ENCODE assay signal across 11 cellular contexts in genomic region chr1:53956308-53957168, GRCh38. TPM values are rescaled to one million over a fixed set of nuclear protein-coding genes. Genes with fewer than 3 reads are reported as not detected.
A peak's percentile ranks its signal among the peaks of the same experiment; 100 is the strongest.
DNase-seq lines count a peak whose midpoint lies in the region; ATAC-seq, FAIRE-seq and TF ChIP-seq lines count a peak whose summit lies in the region.
"Had no signal": no experiment of that assay in that cellular context is flagged by ENCODE, and none has a peak within 500 bp of the region (broad histone marks: within the 10 kb centered on the region; RNA-seq: fewer than 3 reads in every experiment).

No MANE protein-coding gene starts in this region.

- H2AK5ac ChIP-seq in H9 (ENCODE audit: insufficient read length, low read length), result no peak overlapping the region

- no peak overlapping the region for H4K8ac ChIP-seq in H9 (replicated peaks; ENCODE audit: insufficient read length, low read depth, low read length)

- CTCF ChIA-PET in GM12878 (lab: Yijun Ruan, JAX), result interaction anchor here (0.6 to 2.3 kb wide), 16 partner anchors 9 to 105 kb away, joined by 3 to 38 read pairs (median 3); partner anchors contain the start of genes IFT25 and LRRC42
- CTCF ChIA-PET in Calu3 (lab: Charles Lee), result interaction anchor here (0.5 to 0.8 kb wide), 2 partner anchors 10 to 13 kb away, joined by 3 to 4 read pairs; partner anchors contain the start of genes IFT25 and LRRC42

- H4K5ac ChIP-seq in H9 (ENCODE audit: insufficient read length, low read depth, low read length), result no peak overlapping the region

- no peak overlapping the region for H3K27ac ChIP-seq in H9 (ENCODE audit: insufficient read length, low read depth, low read length)
- peak overlapping the region; percentile 26 for H3K27ac ChIP-seq in GM12878 (ENCODE audit: control insufficient read depth, insufficient read depth)
- H3K27ac ChIP-seq in pancreas, result peak overlapping the region in 2 of 4 donors; percentile 7 to 40
- H3K27ac ChIP-seq in gastrocnemius medialis, result peak overlapping the region in 1 of 4 donors; percentile 13

- peak overlapping the region; percentile 3 for H3K9ac ChIP-seq in H9 (ENCODE audit: extremely low read depth, insufficient read length, low read length)
- 0 out of 2 replicates have a peak overlapping the region, but pooled peaks have one; percentile 1 for H3K9ac ChIP-seq in GM12878 (ENCODE audit: control insufficient read depth, insufficient read depth, low read length)

- no peak for TF ChIP-seq RAD21 in GM12878 (IDR thresholded peaks at IDR 0.05; ENCODE audit: insufficient read depth, low read depth, low read length)

- BruUV-seq in GM12878 (replicated peaks; lab: Mats Ljungman, UMichigan) (no TSS peak), Calu3 (replicated peaks; lab: Mats Ljungman, UMichigan) (no TSS peak)

- RAD21 ChIA-PET in GM12878 (lab: Charles Lee; ENCODE audit: unreplicated experiment), result interaction anchor here (0.7 to 2.5 kb wide), 6 partner anchors 9 to 96 kb away, joined by 4 to 16 read pairs (median 6); partner anchors contain the start of genes IFT25 and LRRC42

- H3K79me2 ChIP-seq in H9 (ENCODE audit: insufficient read depth, low read length), result no peaks in the 10 kb centered on the region
- peaks cover 2% of the 10 kb centered on the region for H3K79me2 ChIP-seq in GM12878 (ENCODE audit: control insufficient read depth, insufficient read depth, low read length)

- H3K4me1 ChIP-seq in H9 (ENCODE audit: insufficient read depth, low read length), result no peaks in the 10 kb centered on the region; the same call in 1 of the 2 replicates
- peaks cover 11% of the 10 kb centered on the region; the same call in 1 of the 2 replicates for H3K4me1 ChIP-seq in GM12878 (ENCODE audit: control insufficient read depth, insufficient read depth, low read length)
- H3K4me1 ChIP-seq in pancreas, result peaks cover 0 to 6% (median 4%) of the 10 kb centered on the region in 3 donors
- no peaks in the 10 kb centered on the region for H3K4me1 ChIP-seq in gastrocnemius medialis

- H3K56ac ChIP-seq in H9 (ENCODE audit: insufficient read length, low read depth, low read length), result no peak overlapping the region

- no peak overlapping the region for H2AFZ ChIP-seq in H9 (ENCODE audit: low read length)
- no peak overlapping the region for H2AFZ ChIP-seq in GM12878 (ENCODE audit: control insufficient read depth, low read depth, low read length)

- H3K4me2 ChIP-seq in H9 (ENCODE audit: insufficient read depth, insufficient read length, low read length) (no peak overlapping the region), GM12878 (ENCODE audit: control insufficient read depth, insufficient read depth) (peak overlapping the region; percentile 26; the same call in 1 of the 2 replicates)

- H3K27ac Mint-ChIP-seq in H9 (peak overlapping the region; percentile 15 to 40 (median 37); a peak in 4 of 7 replicates), Calu3 (ENCODE audit: unreplicated experiment) (no peak overlapping the region)
- H3K27ac Mint-ChIP-seq: IgD-negative memory B cell had no signal

- H2BK20ac ChIP-seq in H9 (ENCODE audit: low read depth, low read length, poor library complexity, severe bottlenecking), result no peak overlapping the region

- H3K4me3 Mint-ChIP-seq in H9 (no peak overlapping the region), Calu3 (ENCODE audit: low read depth, unreplicated experiment) (no peak overlapping the region)
- H3K4me3 Mint-ChIP-seq: IgD-negative memory B cell had no signal

- H2BK5ac ChIP-seq in H9 (ENCODE audit: insufficient read length, low read length), result no peak overlapping the region

- intact Hi-C loops in GM12878 (cut with micrococcal nuclease; ENCODE audit: unreplicated experiment), result loop anchor here (10.0 kb wide), 1 partner anchor 472 kb away; no protein-coding TSS in a partner anchor
- intact Hi-C loops in pancreas (cut with DNase I), result no loop called here
- intact Hi-C loops in gastrocnemius medialis (cut with DNase I; ENCODE audit: low total_unique reads), result no loop called here
- intact Hi-C loops in Calu3 (cut with micrococcal nuclease; ENCODE audit: unreplicated experiment), result no loop called here

- no peak overlapping the region for H3K23ac ChIP-seq in H9 (ENCODE audit: insufficient read length, low read depth, low read length)

- no peaks in the 10 kb centered on the region for H4K20me1 ChIP-seq in H9 (ENCODE audit: control insufficient read depth, insufficient read depth, insufficient read length)
- H4K20me1 ChIP-seq in GM12878 (ENCODE audit: control insufficient read depth, insufficient read depth), result no peaks in the 10 kb centered on the region

- H3K4me1 Mint-ChIP-seq in H9 (peaks cover 17 to 21% of the 10 kb centered on the region in 2 experiments), Calu3 (ENCODE audit: low read depth, unreplicated experiment) (peaks cover 13% of the 10 kb centered on the region)
- H3K4me1 Mint-ChIP-seq: IgD-negative memory B cell had no signal

- no peak overlapping the region for H3T11ph ChIP-seq in H9 (ENCODE audit: low read length)

- POLR2A ChIA-PET in GM12878 (lab: Charles Lee), result interaction anchor here (0.9 to 1.6 kb wide), 3 partner anchors 9 to 97 kb away, joined by 3 to 7 read pairs (median 5); partner anchors contain the start of genes IFT25, LRRC42, TCEANC2 and TMEM59

- H3K4me3 ChIP-seq in GM12878 (0 out of 2 replicates have a peak overlapping the region, but pooled peaks have one; percentile 40), pancreas (no peak overlapping the region), gastrocnemius medialis (no peak overlapping the region)

- no peaks in the 10 kb centered on the region for H3K9me3 ChIP-seq in H9 (ENCODE audit: control insufficient read depth, low read depth, low read length)
- H3K9me3 ChIP-seq in GM12878 (replicated peaks; ENCODE audit: control insufficient read depth, insufficient read depth, low read length), result no peaks in the 10 kb centered on the region
- H3K9me3 ChIP-seq in pancreas, result no peaks in the 10 kb centered on the region
- H3K9me3 ChIP-seq in gastrocnemius medialis, result no peaks in the 10 kb centered on the region

- H3K14ac ChIP-seq in H9 (ENCODE audit: insufficient read depth, low read length), result no peak overlapping the region

- TF ChIP-seq EP300 in GM12878 (IDR thresholded peaks at IDR 0.05; ENCODE audit: borderline replicate concordance in 1 of 2, control insufficient read depth in 1 of 2, low read depth in 2 of 2, low read length in 2 of 2), result no peak

- FAIRE-seq in GM12878 (lab: Jason Lieb, UNC) (no peak), pancreas (lab: Jason Lieb, UNC) (no peak)
- FAIRE-seq: endometrium had no signal

- no peaks in the 10 kb centered on the region for H3K27me3 Mint-ChIP-seq in H9 (ENCODE audit: low read depth)
- H3K27me3 Mint-ChIP-seq in Calu3 (ENCODE audit: unreplicated experiment), result no peaks in the 10 kb centered on the region
- H3K27me3 Mint-ChIP-seq: IgD-negative memory B cell had no signal

- H2BK12ac ChIP-seq in H9 (ENCODE audit: insufficient read length, low read depth, low read length), result no peak overlapping the region

- H3K9me3 Mint-ChIP-seq in H9 (no peaks in the 10 kb centered on the region), Calu3 (ENCODE audit: low read depth, unreplicated experiment) (no peaks in the 10 kb centered on the region)
- H3K9me3 Mint-ChIP-seq: IgD-negative memory B cell had no signal

- no peak overlapping the region for H2BK15ac ChIP-seq in H9 (ENCODE audit: low read depth, low read length)

- no peak overlapping the region for H2BK120ac ChIP-seq in H9 (ENCODE audit: low read depth, low read length, poor library complexity, severe bottlenecking)

- no peak for DNase-seq in H9
- DNase-seq in NCI-H1694 treated with DMSO at 0.1 percent for 48 hours (lab: John Stamatoyannopoulos, UW), result peak; percentile 73
- DNase-seq in GM12878 (ENCODE audit: low read depth, low spot score), result no peak
- DNase-seq in pancreas, result no peak
- no peak for DNase-seq in dermis blood vessel endothelial cell
- no peak for DNase-seq in gastrocnemius medialis
- DNase-seq in omental fat pad (ENCODE audit: low spot score), result no peak
- no peak for DNase-seq in Calu3
- DNase-seq: activated CD4-positive, alpha-beta T cell treated with anti-CD3 and anti-CD28 coated beads for 4 hours had no signal

- H3K18ac ChIP-seq in H9 (ENCODE audit: insufficient read length, low read depth, low read length), result no peak overlapping the region

- H3K36me3 Mint-ChIP-seq in H9 (ENCODE audit: insufficient read depth in 1 of 3, low read depth in 3 of 3) (peaks cover 15 to 56% (median 53%) of the 10 kb centered on the region in 3 experiments; a peak in 6 of 7 replicates), Calu3 (ENCODE audit: insufficient read depth, unreplicated experiment) (peaks cover 15% of the 10 kb centered on the region)

- no peaks in the 10 kb centered on the region for H3K79me1 ChIP-seq in H9 (ENCODE audit: insufficient read depth, low read depth, low read length, poor library complexity, severe bottlenecking)

- in situ Hi-C loops in GM12878 (cut with MboI) (loop anchor here (25.0 kb wide), 1 partner anchor 469 kb away; no protein-coding TSS in a partner anchor), gastrocnemius medialis (cut with MboI; ENCODE audit: low sequenced_read_pairs in 4 of 4) (loop anchor here in 1 of 4 donors (10.0 kb wide), 1 partner anchor 72 kb away; the partner anchor contains the start of gene YIPF1)

- SMC1A ChIA-PET in GM12878 (lab: Charles Lee; ENCODE audit: uncharacterized antibody, unreplicated experiment), result interaction anchor here (0.6 to 2.0 kb wide), 12 partner anchors 9 to 180 kb away, joined by 3 to 20 read pairs (median 4); partner anchors contain the start of gene YIPF1

- H4K91ac ChIP-seq in H9 (ENCODE audit: insufficient read length, low read depth, low read length), result no peak overlapping the region

- TF ChIP-seq POLR2A in GM12878 (IDR thresholded peaks at IDR 0.05; ENCODE audit: low read depth, low read length) (no peak), gastrocnemius medialis (IDR thresholded peaks at IDR 0.05) (no peak)

- WGBS in H9 (ENCODE audit: extremely low coverage, insufficient read length, low lambda C conversion rate), result no CpG with 5 or more reads among the region's 3 CpGs
- whole genome bisulfite sequencing in GM12878 (ENCODE audit: insufficient coverage, insufficient replicate concordance, low lambda C conversion rate, missing lambda C conversion rate), result 18% methylated on average over 3 of the region's 3 CpGs
- WGBS in pancreas, 2 donors, result 36 to 45% methylated on average over 3 of the region's 3 CpGs

- TF ChIP-seq CTCF in H9 (conservative IDR thresholded peaks at IDR 0.05) (no peak), GM12878 (IDR thresholded peaks at IDR 0.05 in 2 of 3, conservative IDR thresholded peaks at IDR 0.05 in 1 of 3; ENCODE audit: control insufficient read depth in 2 of 3, extremely low read depth in 1 of 3, insufficient read depth in 1 of 3, low read depth in 3 of 3, low read length in 3 of 3) (no peak), pancreas (IDR thresholded peaks at IDR 0.05) (no peak), gastrocnemius medialis (IDR thresholded peaks at IDR 0.05 in 4 of 5, conservative IDR thresholded peaks at IDR 0.05 in 1 of 5) (no peak), omental fat pad (IDR thresholded peaks at IDR 0.05) (no peak), Calu3 (IDR thresholded peaks at IDR 0.05; ENCODE audit: unreplicated experiment) (no peak)

- no peaks in the 10 kb centered on the region for H3K23me2 ChIP-seq in H9 (ENCODE audit: insufficient read length, low read depth, low read length, poor library complexity, severe bottlenecking)

- ATAC-seq in GM12878 (peak; percentile 71), pancreas (peak in 3 of 4 donors; percentile 33 to 72 (median 67)), gastrocnemius medialis (no peak), omental fat pad (ENCODE audit: low FRiP score) (no peak)

- H3K27me3 ChIP-seq in H9 (ENCODE audit: insufficient read depth, low read length) (no peaks in the 10 kb centered on the region), GM12878 (replicated peaks in 1 of 2; ENCODE audit: control insufficient read depth in 2 of 2, insufficient read depth in 2 of 2, low read length in 1 of 2) (no peaks in the 10 kb centered on the region), pancreas (no peaks in the 10 kb centered on the region), gastrocnemius medialis (no peaks in the 10 kb centered on the region)

- H3K36me3 ChIP-seq in GM12878 (ENCODE audit: control insufficient read depth in 2 of 2, insufficient read depth in 2 of 2, low read length in 1 of 2) (peaks cover 4 to 17% of the 10 kb centered on the region in 2 experiments), pancreas (peaks cover 0 to 29% (median 3%) of the 10 kb centered on the region in 3 donors), gastrocnemius medialis (peaks cover 0 to 47% of the 10 kb centered on the region in 2 donors)

- no peak overlapping the region for H3K4ac ChIP-seq in H9 (ENCODE audit: low read depth, low read length)

RNA-seq across cellular contexts. Expression of gene LRRC42, which starts 10.4 kb away (rescaled TPM):
- total RNA-seq in H9 (2021) (36.3 and 38.2 TPM in 2 replicates), GM12878 (2014; rRNA removed) (15.2 and 17.2 TPM in 2 replicates), GM12878 (2014; rRNA removed; fragmentation: Illumina TruSeq; extraction: Trizol) (20.3 and 21.0 TPM in 2 replicates), GM12878 (2021) (22.1 and 22.4 TPM in 2 replicates), pancreas (10 to 100 TPM in 1 of 6 donors, 1 to 10 TPM in 5; 5.7 to 12.4 (median 6.7) TPM), dermis blood vessel endothelial cell (23.6 and 28.2 TPM in 2 replicates), gastrocnemius medialis (10 to 100 TPM; 11.4 to 17.8 (median 14.6) TPM), omental fat pad (10 to 100 TPM; 12.6 to 22.8 (median 16.7) TPM), Calu3 (2022) (23.8 and 24.9 TPM in 2 replicates)
- total RNA-seq in GM12878 (2013; cell fraction: nucleolus; rRNA removed), result 10.5 and 12.8 TPM in 2 replicates
- polyA plus RNA-seq in GM12878 (2011; ENCODE audit: low read depth), result 19.3 TPM
- polyA plus RNA-seq in GM12878 (2011; rRNA removed) (34.4 and 35.9 TPM in 2 replicates), GM12878 (2014; fragmentation: Illumina TruSeq; extraction: Trizol) (18.1 and 25.8 TPM in 2 replicates), GM12878 (2014; fragmentation: Nextera tagmentation; extraction: Ambion mirVana) (10 to 100 TPM; 11.0 to 18.4 TPM), GM12878 (2014; rRNA removed) (24.9 and 25.6 TPM in 2 replicates), GM12878 (2016; fragmentation: Nextera tagmentation; extraction: Ambion mirVana) (10 to 100 TPM; 23.9 to 25.3 TPM), pancreas (10 to 100 TPM in 1 of 2 donors, 1 to 10 TPM in 1; 5.2 to 20.5 TPM)
- polyA plus RNA-seq in GM12878 (2011; cell fraction: cytosol; rRNA removed), result 24.7 and 27.5 TPM in 2 replicates
- polyA plus RNA-seq in GM12878 (2011; cell fraction: nucleus; rRNA removed), result 19.8 and 20.4 TPM in 2 replicates
- 17.7 and 24.4 TPM in 2 replicates for polyA plus RNA-seq in GM12878 (2012)
- polyA minus RNA-seq in GM12878 (2011; rRNA and poly(A)+ RNA removed), result 21.6 and 25.0 TPM in 2 replicates
- 10.4 and 13.6 TPM in 2 replicates for polyA minus RNA-seq in GM12878 (2011; cell fraction: cytosol; rRNA and poly(A)+ RNA removed)
- 5.4 and 8.3 TPM in 2 replicates for polyA minus RNA-seq in GM12878 (2011; cell fraction: nucleus; rRNA and poly(A)+ RNA removed)

RNA-seq across cellular contexts. Expression of gene IFT25, which starts 11.0 kb away (rescaled TPM):
- total RNA-seq in H9 (2021) (33.6 and 36.8 TPM in 2 replicates), GM12878 (2014; rRNA removed) (66.7 and 75.5 TPM in 2 replicates), GM12878 (2014; rRNA removed; fragmentation: Illumina TruSeq; extraction: Trizol) (135 TPM in 2 replicates), GM12878 (2021) (52.2 and 55.7 TPM in 2 replicates), pancreas (10 to 100 TPM in 1 of 6 donors, 1 to 10 TPM in 5; 5.9 to 12.0 (median 8.7) TPM), dermis blood vessel endothelial cell (12.6 and 20.8 TPM in 2 replicates), gastrocnemius medialis (1 to 10 TPM; 2.4 to 9.1 (median 2.9) TPM), omental fat pad (10 to 100 TPM; 11.6 to 24.6 (median 15.5) TPM), Calu3 (2022) (25.8 and 30.0 TPM in 2 replicates)
- 106 and 127 TPM in 2 replicates for total RNA-seq in GM12878 (2013; cell fraction: nucleolus; rRNA removed)
- 60.8 TPM for polyA plus RNA-seq in GM12878 (2011; ENCODE audit: low read depth)
- polyA plus RNA-seq in GM12878 (2011; rRNA removed) (86.9 and 161 TPM in 2 replicates), GM12878 (2014; fragmentation: Illumina TruSeq; extraction: Trizol) (127 and 172 TPM in 2 replicates), GM12878 (2014; fragmentation: Nextera tagmentation; extraction: Ambion mirVana) (100 to 1,000 TPM; 202 to 242 TPM), GM12878 (2014; rRNA removed) (82.6 and 99.2 TPM in 2 replicates), GM12878 (2016; fragmentation: Nextera tagmentation; extraction: Ambion mirVana) (100 to 1,000 TPM; 170 to 202 TPM), pancreas (10 to 100 TPM in 1 of 2 donors, 1 to 10 TPM in 1; 9.2 to 21.5 TPM)
- polyA plus RNA-seq in GM12878 (2011; cell fraction: cytosol; rRNA removed), result 21.1 and 22.0 TPM in 2 replicates
- 28.7 and 31.5 TPM in 2 replicates for polyA plus RNA-seq in GM12878 (2011; cell fraction: nucleus; rRNA removed)
- polyA plus RNA-seq in GM12878 (2012), result 57.6 and 67.2 TPM in 2 replicates
- polyA minus RNA-seq in GM12878 (2011; rRNA and poly(A)+ RNA removed), result 14.7 and 18.5 TPM in 2 replicates
- 8.2 and 9.7 TPM in 2 replicates for polyA minus RNA-seq in GM12878 (2011; cell fraction: cytosol; rRNA and poly(A)+ RNA removed)
- 25.1 and 30.4 TPM in 2 replicates for polyA minus RNA-seq in GM12878 (2011; cell fraction: nucleus; rRNA and poly(A)+ RNA removed)

Comparison
In these comparisons a context has a peak if more than half of its experiments do, and no peak if none do; other contexts are left out.
1. ATAC-seq: peak in GM12878 (single experiment) and pancreas (3 of 4); none in gastrocnemius medialis (0 of 2) and omental fat pad (single experiment).